Comparison of ENCODE assay signal across 1 cellular context in the genomic region with DNA sequence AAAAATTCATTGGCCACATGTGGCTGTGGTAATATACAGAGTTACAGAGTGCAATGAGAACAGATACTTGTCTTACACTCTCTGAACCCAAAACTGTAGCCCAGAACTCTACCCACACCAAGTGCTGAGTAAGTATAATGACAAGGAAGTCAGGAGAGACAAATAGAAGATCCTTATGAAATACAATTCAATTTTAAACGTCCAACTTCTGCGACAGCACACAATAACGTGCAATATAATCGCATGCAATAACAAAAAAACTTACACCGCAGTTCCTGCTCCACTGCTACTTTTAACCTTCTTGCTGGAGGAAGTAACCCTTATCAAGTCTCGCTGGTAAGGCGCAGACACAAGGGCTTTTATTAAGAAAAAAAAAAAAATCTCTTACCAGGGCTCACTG.
TF ChIP-seq lines count a peak whose summit lies in the region.

No MANE protein-coding gene starts in this region.

TF ChIP-seq in H1, 55 proteins besides CTCF, POLR2A, EP300 and RAD21:
- TF ChIP-seq RXRA (IDR thresholded peaks at IDR 0.05; ENCODE audit: insufficient read depth, low read depth, low read length) (no peak), SAP30 (IDR thresholded peaks at IDR 0.05; ENCODE audit: insufficient read depth, insufficient replicate concordance, low read length) (no peak), BACH1 (IDR thresholded peaks at IDR 0.05; ENCODE audit: low read length) (no peak), PHF8 (conservative IDR thresholded peaks at IDR 0.05; ENCODE audit: low read depth, low read length) (no peak), RNF2 (IDR thresholded peaks at IDR 0.05; ENCODE audit: borderline replicate concordance, low read depth, low read length, missing control alignments, poor library complexity, severe bottlenecking) (no peak), SUZ12 (IDR thresholded peaks at IDR 0.05; ENCODE audit: low read length) (no peak), SP2 (IDR thresholded peaks at IDR 0.05; ENCODE audit: low read length) (no peak), CREB1 (IDR thresholded peaks at IDR 0.05) (no peak), POLR2AphosphoS5 (IDR thresholded peaks at IDR 0.05; ENCODE audit: low read depth, low read length) (no peak), SP1 (IDR thresholded peaks at IDR 0.05; ENCODE audit: low read depth, low read length) (no peak), HDAC6 (IDR thresholded peaks at IDR 0.05; ENCODE audit: low read depth, low read length) (no peak), KDM4A (IDR thresholded peaks at IDR 0.05; ENCODE audit: low read depth, low read length, severe bottlenecking) (no peak), MAX (IDR thresholded peaks at IDR 0.05) (no peak), NRF1 (IDR thresholded peaks at IDR 0.05; ENCODE audit: low read depth, low read length) (no peak), BRCA1 (IDR thresholded peaks at IDR 0.05; ENCODE audit: low read depth, low read length) (no peak), MAFK (IDR thresholded peaks at IDR 0.05; ENCODE audit: low read depth, low read length) (no peak)
